In genomic region chr6:80638222-80639055, GRCh38 we compare ENCODE assay signal across 1 cellular context.
TF ChIP-seq lines count a peak whose summit lies in the region.

No MANE protein-coding gene starts in this region.

TF ChIP-seq in GM12878, 131 proteins besides CTCF, POLR2A, EP300 and RAD21 (continued from another document):
- TF ChIP-seq TCF7 (IDR thresholded peaks at IDR 0.05; ENCODE audit: borderline replicate concordance) = no peak
- no peak for TF ChIP-seq STAT3 (IDR thresholded peaks at IDR 0.05; ENCODE audit: low read depth, low read length)
- TF ChIP-seq IKZF2 (IDR thresholded peaks at IDR 0.05) = no peak; a peak in 1 of 4 replicates
- no peak for TF ChIP-seq TCF3 (IDR thresholded peaks at IDR 0.05; ENCODE audit: borderline replicate concordance, insufficient read depth, low read depth, low read length)
- TF ChIP-seq SREBF1 (IDR thresholded peaks at IDR 0.05; ENCODE audit: low read length) = no peak
- TF ChIP-seq CHD1 (IDR thresholded peaks at IDR 0.05; ENCODE audit: low read depth, low read length) = no peak
- TF ChIP-seq ELK1 (IDR thresholded peaks at IDR 0.05; ENCODE audit: low read depth, low read length) = no peak
- no peak for TF ChIP-seq BACH1 (IDR thresholded peaks at IDR 0.05; ENCODE audit: borderline replicate concordance)
